Comparison of ENCODE assay signal across 8 cellular contexts in genomic region chr1:177934461-177934860, GRCh38.
"Had no signal": no experiment of that assay in that cellular context is flagged by ENCODE, and none has a peak within 500 bp of the region (broad histone marks: within the 10 kb centered on the region; RNA-seq: fewer than 3 reads in every experiment).

No MANE protein-coding gene starts in this region.

- ATAC-seq: GM23338 had no signal

- DNase-seq: H9, HFFc6, IMR-90, KBM-7 had no signal

- H3K4me3 ChIP-seq: GM23338 had no signal

- FAIRE-seq: H1, H54, HTR-8/SVneo had no signal

- H3K4me2 ChIP-seq: GM23338 had no signal

- H2AFZ ChIP-seq: GM23338 had no signal
